In the genomic region with DNA sequence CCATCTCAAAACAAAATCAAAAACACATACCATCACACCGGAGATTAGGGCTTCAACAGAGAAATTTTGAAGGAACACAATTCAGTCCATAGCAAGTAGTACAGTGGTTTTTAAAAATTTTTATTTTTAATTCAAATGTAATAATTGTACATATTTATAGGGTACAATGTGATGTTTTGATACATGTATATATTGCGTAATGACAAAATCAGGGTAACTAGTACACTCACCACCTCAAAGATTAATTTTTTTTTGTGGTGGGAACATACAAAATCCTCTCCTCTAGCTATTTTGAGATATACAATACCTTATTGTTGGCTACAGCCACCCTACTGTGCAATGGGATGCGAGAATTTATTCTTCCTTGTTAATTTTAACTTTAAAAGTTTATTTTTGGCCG, we compare ENCODE assay signal across 7 cellular contexts.
"Had no signal": no experiment of that assay in that cellular context is flagged by ENCODE, and none has a peak within 500 bp of the region (broad histone marks: within the 10 kb centered on the region; RNA-seq: fewer than 3 reads in every experiment).

No MANE protein-coding gene starts in this region.

- H3K4me3 ChIP-seq: GM23338, HAP-1 had no signal

- ATAC-seq: GM23338, HCT116 had no signal

- FAIRE-seq: HTR-8/SVneo had no signal

- H3K36me3 ChIP-seq: HAP-1 had no signal

- H3K4me2 ChIP-seq: GM23338 had no signal

- DNase-seq: H7, HFFc6, KG1 had no signal

- H3K9me3 Mint-ChIP-seq: GM23338, HFFc6 had no signal

- H3K4me3 Mint-ChIP-seq: GM23338, HFFc6 had no signal

- H3K27ac Mint-ChIP-seq: GM23338, HFFc6 had no signal

- H3K9me3 ChIP-seq: HAP-1 had no signal
